Comparison of ENCODE assay signal across 19 cellular contexts in genomic region chr12:119183942-119184695, GRCh38. TPM values are rescaled to one million over a fixed set of nuclear protein-coding genes. Genes with fewer than 3 reads are reported as not detected.
DNase-seq lines count a peak whose midpoint lies in the region; ATAC-seq, FAIRE-seq and TF ChIP-seq lines count a peak whose summit lies in the region.
"Had no signal": no experiment of that assay in that cellular context is flagged by ENCODE, and none has a peak within 500 bp of the region (broad histone marks: within the 10 kb centered on the region; RNA-seq: fewer than 3 reads in every experiment).

No MANE protein-coding gene starts in this region.

- H3K4me3 ChIP-seq in astrocyte (ENCODE audit: insufficient read depth, low read depth, low read length) (no peak overlapping the region), heart right ventricle (peak overlapping the region; percentile 12 to 89 (median 70)), thyroid gland (replicated peaks in 1 of 3) (no peak overlapping the region)
- H3K4me3 ChIP-seq: colonic mucosa had no signal

- ATAC-seq in heart right ventricle (peak in 6 of 8 donors; percentile 20 to 82 (median 54)), GM19397 (IDR thresholded peaks at IDR 0.05; ENCODE audit: unreplicated experiment) (no peak)
- no peak for ATAC-seq in activated CD8-positive, alpha-beta T cell treated with anti-CD3 and anti-CD28 coated beads, Interleukin-2, amount 10 ng/mL, durations not matched to agents 7 days and 5 days
- ATAC-seq: T-helper 17 cell had no signal

- TF ChIP-seq CTCF in astrocyte (IDR thresholded peaks at IDR 0.05; ENCODE audit: insufficient read depth, low read depth, low read length) = no peak
- TF ChIP-seq CTCF in heart right ventricle (IDR thresholded peaks at IDR 0.05) = no peak
- no peak for TF ChIP-seq CTCF in thyroid gland (IDR thresholded peaks at IDR 0.05)

- no peak overlapping the region for H3K27ac ChIP-seq in astrocyte (ENCODE audit: low read depth, low read length)
- H3K27ac ChIP-seq in heart right ventricle = peak overlapping the region; percentile 12 to 99 (median 92)
- H3K27ac ChIP-seq in thyroid gland = peak overlapping the region in 2 of 3 donors; percentile 75 to 82
- H3K27ac ChIP-seq: colonic mucosa, epithelial cell of prostate had no signal

- CTCF ChIA-PET in activated CD8-positive, alpha-beta T cell treated with anti-CD3 and anti-CD28 coated beads, Interleukin-2, amount 10 ng/mL, durations not matched to agents 7 days and 5 days (lab: Charles Lee) = no interaction called here

- H3K36me3 ChIP-seq in astrocyte (ENCODE audit: insufficient read depth, low read length) = no peaks in the 10 kb centered on the region
- H3K36me3 ChIP-seq in heart right ventricle = peaks cover 0 to 30% (median 11%) of the 10 kb centered on the region in 9 donors
- H3K36me3 ChIP-seq in thyroid gland = peaks cover 5 to 12% of the 10 kb centered on the region in 2 donors
- H3K36me3 ChIP-seq: colonic mucosa had no signal

- intact Hi-C loops in heart right ventricle (cut with DNase I) (loop anchor here in 2 of 10 donors (5.0 to 10.0 kb wide), 3 partner anchors 67 to 191 kb away; no protein-coding TSS in a partner anchor), thyroid gland (cut with DNase I) (no loop called here)

- no peak overlapping the region for H3K9ac ChIP-seq in astrocyte (ENCODE audit: low read length)

- H3K9me3 Mint-ChIP-seq in astrocyte (ENCODE audit: unreplicated experiment) = peaks cover under 1% of the 10 kb centered on the region
- H3K9me3 Mint-ChIP-seq in activated CD8-positive, alpha-beta T cell treated with anti-CD3 and anti-CD28 coated beads, Interleukin-2, amount 10 ng/mL, durations not matched to agents 7 days and 5 days (ENCODE audit: insufficient read depth) = no peaks in the 10 kb centered on the region

- H3K4me1 ChIP-seq in astrocyte (ENCODE audit: insufficient read depth, low read length) = peaks cover 36% of the 10 kb centered on the region
- peaks cover 5 to 64% (median 35%) of the 10 kb centered on the region in 9 donors for H3K4me1 ChIP-seq in heart right ventricle
- H3K4me1 ChIP-seq in thyroid gland = peaks cover 53 to 58% of the 10 kb centered on the region in 2 donors
- H3K4me1 ChIP-seq: colonic mucosa had no signal

- TF ChIP-seq POLR2A in thyroid gland (IDR thresholded peaks at IDR 0.05) = no peak

- H3K4me1 Mint-ChIP-seq in astrocyte (ENCODE audit: low read depth, unreplicated experiment) = peaks cover 42% of the 10 kb centered on the region
- no peaks in the 10 kb centered on the region for H3K4me1 Mint-ChIP-seq in activated CD8-positive, alpha-beta T cell treated with anti-CD3 and anti-CD28 coated beads, Interleukin-2, amount 10 ng/mL, durations not matched to agents 7 days and 5 days (ENCODE audit: low read depth)
- H3K4me1 Mint-ChIP-seq: T-helper 17 cell had no signal

- H3K4me3 Mint-ChIP-seq in astrocyte (ENCODE audit: unreplicated experiment) = no peak overlapping the region
- no peak overlapping the region for H3K4me3 Mint-ChIP-seq in activated CD8-positive, alpha-beta T cell treated with anti-CD3 and anti-CD28 coated beads, Interleukin-2, amount 10 ng/mL, durations not matched to agents 7 days and 5 days
- H3K4me3 Mint-ChIP-seq: T-helper 17 cell had no signal

- peaks cover 15% of the 10 kb centered on the region for H4K20me1 ChIP-seq in astrocyte (ENCODE audit: insufficient read depth, low read length)

- H3K27me3 Mint-ChIP-seq in astrocyte (ENCODE audit: low read depth, unreplicated experiment) = no peaks in the 10 kb centered on the region
- H3K27me3 Mint-ChIP-seq in activated CD8-positive, alpha-beta T cell treated with anti-CD3 and anti-CD28 coated beads, Interleukin-2, amount 10 ng/mL, durations not matched to agents 7 days and 5 days (ENCODE audit: low read depth) = no peaks in the 10 kb centered on the region

- peaks cover 22% of the 10 kb centered on the region for H3K36me3 Mint-ChIP-seq in astrocyte (ENCODE audit: low read depth, unreplicated experiment)
- H3K36me3 Mint-ChIP-seq in activated CD8-positive, alpha-beta T cell treated with anti-CD3 and anti-CD28 coated beads, Interleukin-2, amount 10 ng/mL, durations not matched to agents 7 days and 5 days (ENCODE audit: low read depth) = no peaks in the 10 kb centered on the region

- H3K79me2 ChIP-seq in astrocyte (ENCODE audit: insufficient read depth, low read length) = peaks cover 38% of the 10 kb centered on the region

- peak overlapping the region; percentile 3 for H3K4me2 ChIP-seq in astrocyte (ENCODE audit: low read length)

- no peak overlapping the region for H2AFZ ChIP-seq in astrocyte (ENCODE audit: low read depth, low read length)

- FAIRE-seq in astrocyte (lab: Jason Lieb, UNC) = no peak

- peak overlapping the region; percentile 1 for H3K27ac Mint-ChIP-seq in astrocyte (ENCODE audit: unreplicated experiment)
- no peak overlapping the region for H3K27ac Mint-ChIP-seq in activated CD8-positive, alpha-beta T cell treated with anti-CD3 and anti-CD28 coated beads, Interleukin-2, amount 10 ng/mL, durations not matched to agents 7 days and 5 days
- H3K27ac Mint-ChIP-seq: T-helper 17 cell had no signal

- WGBS in heart right ventricle, 2 donors = 48 to 64% methylated on average over 9 of the region's 9 CpGs
- WGBS in thyroid gland, 2 donors = 86 to 91% methylated on average over 9 of the region's 9 CpGs

- DNase-seq in astrocyte (ENCODE audit: low read depth) (no peak), heart right ventricle (peak in 1 of 2 donors; percentile 52), midbrain (lab: John Stamatoyannopoulos, UW) (peak; percentile 49), thyroid gland (peak in 1 of 2 donors; percentile 32), SKM-1 treated with dmso at 0.1 percent for 144 hours (lab: John Stamatoyannopoulos, UW; ENCODE audit: unreplicated experiment) (no peak), NCI-H748 treated with DMSO at 0.1 percent for 48 hours (lab: John Stamatoyannopoulos, UW) (no peak)
- no peak for DNase-seq in activated CD8-positive, alpha-beta T cell treated with anti-CD3 and anti-CD28 coated beads, Interleukin-2, amount 10 ng/mL, durations not matched to agents 7 days and 5 days
- DNase-seq: activated CD4-positive, alpha-beta T cell treated with anti-CD3 and anti-CD28 coated beads for 1 hour; activated gamma-delta T cell; colonic mucosa; COR-L47; EL; NCI-H1417; NCI-H226; NK-92 treated with Interleukin-12 subunit alpha and Interleukin-12 subunit beta, amount 100 ng/mL, for 24 hours; stimulated activated naive CD4-positive, alpha-beta T cell treated with Interleukin-2 at 50 U/mL for 16 hours; T-helper 17 cell had no signal

- POLR2A ChIA-PET in activated CD8-positive, alpha-beta T cell treated with anti-CD3 and anti-CD28 coated beads, Interleukin-2, amount 10 ng/mL, durations not matched to agents 7 days and 5 days (lab: Charles Lee) = no interaction called here

- no peaks in the 10 kb centered on the region for H3K27me3 ChIP-seq in astrocyte (ENCODE audit: insufficient read depth, low read length)
- peaks cover 0 to under 1% (median 0%) of the 10 kb centered on the region in 7 donors for H3K27me3 ChIP-seq in heart right ventricle
- no peaks in the 10 kb centered on the region for H3K27me3 ChIP-seq in thyroid gland
- H3K27me3 ChIP-seq: colonic mucosa had no signal

- no peaks in the 10 kb centered on the region for H3K9me3 ChIP-seq in astrocyte (ENCODE audit: insufficient read depth, low read depth, low read length)
- no peaks in the 10 kb centered on the region for H3K9me3 ChIP-seq in heart right ventricle
- no peaks in the 10 kb centered on the region for H3K9me3 ChIP-seq in thyroid gland
- H3K9me3 ChIP-seq: colonic mucosa had no signal

RNA-seq across cellular contexts. Expression of gene HSPB8, which starts 5.4 kb away (rescaled TPM):
- total RNA-seq in astrocyte = 53.7 and 54.6 TPM in 2 replicates
- total RNA-seq in heart right ventricle = 100 to 1,000 TPM; 421 to 720 (median 568) TPM
- polyA plus RNA-seq in heart right ventricle = 100 to 1,000 TPM; 250 to 442 TPM
- total RNA-seq in thyroid gland = 10 to 100 TPM; 39.0 to 73.9 (median 53.0) TPM
- not detected for total RNA-seq in activated CD8-positive, alpha-beta T cell treated with anti-CD3 and anti-CD28 coated beads, Interleukin-2, amount 10 ng/mL, durations not matched to agents 7 days and 5 days
- total RNA-seq: T-helper 17 cell had no signal

Comparison
In these comparisons a context has a peak if more than half of its experiments do, and no peak if none do; other contexts are left out.
1. H3K4me3 ChIP-seq: peak in heart right ventricle (10 of 10); none in astrocyte (single experiment) and thyroid gland (0 of 3).
2. ATAC-seq: peak in heart right ventricle (6 of 8); none in activated CD8-positive, alpha-beta T cell treated with anti-CD3 and anti-CD28 coated beads, Interleukin-2, amount 10 ng/mL, durations not matched to agents 7 days and 5 days (single experiment) and GM19397 (single experiment).
3. RNA of gene HSPB8, which starts 5.4 kb away (total RNA-seq): 421 to 720 TPM in heart right ventricle, 39.0 to 73.9 TPM in thyroid gland and 53.7 to 54.6 TPM in astrocyte; not detected in activated CD8-positive, alpha-beta T cell treated with anti-CD3 and anti-CD28 coated beads, Interleukin-2, amount 10 ng/mL, durations not matched to agents 7 days and 5 days; every median in the first group is over 10 times any median in the second.